In the genomic region with DNA sequence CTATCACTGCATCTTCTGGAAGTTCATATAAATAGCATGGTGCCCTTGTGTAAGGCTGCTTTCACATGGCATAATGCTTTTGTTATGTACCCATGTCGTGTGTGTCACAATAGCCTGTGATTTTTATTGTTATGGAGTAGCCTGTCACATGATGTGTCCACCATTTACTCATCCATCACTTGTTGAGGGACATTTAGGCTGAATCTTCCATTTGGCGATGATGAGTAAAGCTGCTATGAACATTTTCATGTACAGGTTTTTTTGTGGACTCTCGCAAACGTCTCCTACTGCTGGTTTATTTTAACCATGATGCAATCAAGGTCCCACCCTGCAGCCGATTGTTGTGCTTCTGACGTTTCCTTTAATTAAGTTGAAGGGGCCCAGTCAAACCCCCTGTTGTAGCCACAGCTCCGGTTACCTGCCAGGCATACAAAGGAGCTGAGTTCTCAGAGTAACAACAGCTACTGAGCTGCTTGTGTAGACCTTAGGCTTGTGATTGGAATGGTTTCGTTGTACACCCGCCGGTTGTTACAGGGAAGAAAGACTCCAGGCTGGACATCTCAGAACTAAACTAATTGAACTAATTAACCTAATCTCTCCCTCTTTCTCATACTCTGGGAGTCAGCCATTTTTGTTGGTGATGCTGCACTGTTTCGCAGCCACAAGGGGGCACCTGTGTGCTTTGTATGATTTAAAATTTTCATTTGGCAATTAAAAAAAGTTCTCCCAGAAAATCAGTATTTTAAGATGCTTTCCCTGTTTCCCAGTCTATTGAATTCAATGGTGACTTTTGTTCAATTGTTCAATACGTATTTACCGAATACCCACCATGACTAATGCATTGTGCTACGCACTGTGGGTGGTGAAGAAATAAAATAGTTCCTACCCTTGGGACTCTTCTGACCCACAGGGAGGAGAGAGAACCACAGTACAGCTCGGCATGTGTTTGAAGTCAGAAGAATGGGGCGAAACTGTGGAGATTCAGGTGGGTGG, we compare ENCODE assay signal across 8 cellular contexts.
DNase-seq lines count a peak whose midpoint lies in the region; ATAC-seq and TF ChIP-seq lines count a peak whose summit lies in the region.

No MANE protein-coding gene starts in this region.

- H3K4me2 ChIP-seq in hepatocyte (no peak overlapping the region), smooth muscle cell (peak overlapping the region; percentile 1)

- H3K27me3 ChIP-seq in HUES48 (ENCODE audit: control insufficient read depth, insufficient read depth, low read length) = no peaks in the 10 kb centered on the region
- no peaks in the 10 kb centered on the region for H3K27me3 ChIP-seq in RWPE2 (ENCODE audit: insufficient read depth, poor library complexity, severe bottlenecking)
- no peaks in the 10 kb centered on the region for H3K27me3 ChIP-seq in ascending aorta
- H3K27me3 ChIP-seq in hepatocyte = no peaks in the 10 kb centered on the region
- no peaks in the 10 kb centered on the region for H3K27me3 ChIP-seq in smooth muscle cell (ENCODE audit: low read depth)

- H3K79me2 ChIP-seq in hepatocyte = no peaks in the 10 kb centered on the region
- no peaks in the 10 kb centered on the region for H3K79me2 ChIP-seq in smooth muscle cell (ENCODE audit: low read depth)

- H3K4me1 ChIP-seq in HUES48 (ENCODE audit: control insufficient read depth, insufficient read depth, low read length) (peaks cover 11% of the 10 kb centered on the region; the same call in 1 of the 2 replicates), RWPE2 (ENCODE audit: insufficient read depth, poor library complexity, severe bottlenecking) (no peaks in the 10 kb centered on the region), ascending aorta (no peaks in the 10 kb centered on the region), hepatocyte (ENCODE audit: insufficient read depth) (no peaks in the 10 kb centered on the region), smooth muscle cell (ENCODE audit: low read depth) (peaks cover 11% of the 10 kb centered on the region)

- WGBS in hepatocyte (ENCODE audit: low lambda C conversion rate, missing lambda C conversion rate) = 36% methylated on average over 16 of the region's 16 CpGs
- WGBS in smooth muscle cell (ENCODE audit: low lambda C conversion rate) = 40% methylated on average over 16 of the region's 16 CpGs

- H3K9me3 ChIP-seq in HUES48 (ENCODE audit: control insufficient read depth, insufficient read depth, low read length) (no peaks in the 10 kb centered on the region), RWPE2 (ENCODE audit: severe bottlenecking) (no peaks in the 10 kb centered on the region), ascending aorta (no peaks in the 10 kb centered on the region), hepatocyte (ENCODE audit: low read depth) (no peaks in the 10 kb centered on the region), smooth muscle cell (replicated peaks; ENCODE audit: low read depth) (no peaks in the 10 kb centered on the region)

- H4K20me1 ChIP-seq in hepatocyte (ENCODE audit: insufficient read depth, poor library complexity, severe bottlenecking) (no peaks in the 10 kb centered on the region), smooth muscle cell (ENCODE audit: low read depth) (no peaks in the 10 kb centered on the region)

- TF ChIP-seq CTCF in RWPE2 (IDR thresholded peaks at IDR 0.05; ENCODE audit: poor library complexity, severe bottlenecking) (peak; percentile 95), ascending aorta (IDR thresholded peaks at IDR 0.05) (peak; percentile 85 to 88 (median 85)), hepatocyte (IDR thresholded peaks at IDR 0.05; ENCODE audit: poor library complexity) (peak; percentile 94), smooth muscle cell (IDR thresholded peaks at IDR 0.05; ENCODE audit: borderline replicate concordance, insufficient read depth, poor library complexity, severe bottlenecking) (peak; percentile 96)

- no peak overlapping the region for H3K4me3 ChIP-seq in HUES48 (ENCODE audit: low read depth, low read length)
- no peak overlapping the region for H3K4me3 ChIP-seq in RWPE2 (ENCODE audit: severe bottlenecking)
- no peak overlapping the region for H3K4me3 ChIP-seq in ascending aorta
- H3K4me3 ChIP-seq in hepatocyte = no peak overlapping the region
- H3K4me3 ChIP-seq in smooth muscle cell = no peak overlapping the region

- H2AFZ ChIP-seq in hepatocyte (peak overlapping the region; percentile 45), smooth muscle cell (ENCODE audit: low read depth) (peak overlapping the region; percentile 65)

- H3K9ac ChIP-seq in HUES48 (ENCODE audit: low read depth, low read length) = peak overlapping the region; percentile 12; the same call in 1 of the 2 replicates
- H3K9ac ChIP-seq in smooth muscle cell (ENCODE audit: low read depth) = no peak overlapping the region

- ATAC-seq in RWPE2 (ENCODE audit: low read depth) (0 out of 3 replicates have a peak, but pooled peaks have one; percentile 36), HG03175 (IDR thresholded peaks at IDR 0.05; ENCODE audit: unreplicated experiment) (no peak), GM19023 (IDR thresholded peaks at IDR 0.05; ENCODE audit: unreplicated experiment) (no peak)

- H3K36me3 ChIP-seq in HUES48 (ENCODE audit: control insufficient read depth, insufficient read depth, low read length) (no peaks in the 10 kb centered on the region), RWPE2 (ENCODE audit: low read depth) (no peaks in the 10 kb centered on the region), ascending aorta (no peaks in the 10 kb centered on the region), hepatocyte (replicated peaks; ENCODE audit: insufficient read depth, low read depth) (no peaks in the 10 kb centered on the region), smooth muscle cell (ENCODE audit: low read depth) (no peaks in the 10 kb centered on the region)

- intact Hi-C loops in ascending aorta (cut with DNase I) = loop anchor here (1.0 to 10.0 kb wide), 4 partner anchors 285 to 868 kb away; no protein-coding TSS in a partner anchor

- DNase-seq in COR-L47 (lab: John Stamatoyannopoulos, UW) = peak; percentile 12
- DNase-seq in RWPE2 (ENCODE audit: low spot score) = no peak
- no peak for DNase-seq in ascending aorta (ENCODE audit: low spot score in 2 of 2)
- peak; percentile 70 for DNase-seq in hepatocyte (ENCODE audit: low spot score)
- no peak for DNase-seq in smooth muscle cell (lab: John Stamatoyannopoulos, UW; ENCODE audit: unreplicated experiment)

- H3K27ac ChIP-seq in HUES48 (ENCODE audit: low read depth, low read length) = peak overlapping the region; percentile 32
- H3K27ac ChIP-seq in RWPE2 (ENCODE audit: poor library complexity, severe bottlenecking) = no peak overlapping the region
- no peak overlapping the region for H3K27ac ChIP-seq in ascending aorta
- H3K27ac ChIP-seq in hepatocyte = no peak overlapping the region
- no peak overlapping the region for H3K27ac ChIP-seq in smooth muscle cell (ENCODE audit: low read depth)

- H3K9me2 ChIP-seq in hepatocyte (replicated peaks; ENCODE audit: insufficient read depth) = no peaks in the 10 kb centered on the region

- H3F3A ChIP-seq in smooth muscle cell (ENCODE audit: low read depth) = peaks cover 7% of the 10 kb centered on the region

Comparison
In these comparisons a context has a peak if more than half of its experiments do, and no peak if none do; other contexts are left out.
1. DNase-seq: peak in COR-L47 (single experiment) and hepatocyte (single experiment); none in RWPE2 (single experiment), ascending aorta (0 of 2) and smooth muscle cell (single experiment).
2. Peak in every context shown above with its lines, with median percentiles within 50 percentile points of each other: CTCF ChIP-seq.